Comparison of ENCODE assay signal across 23 cellular contexts in genomic region chr2:136986605-136987221, GRCh38.
DNase-seq lines count a peak whose midpoint lies in the region; ATAC-seq and TF ChIP-seq lines count a peak whose summit lies in the region.
"Had no signal": no experiment of that assay in that cellular context is flagged by ENCODE, and none has a peak within 500 bp of the region (broad histone marks: within the 10 kb centered on the region; RNA-seq: fewer than 3 reads in every experiment).

No MANE protein-coding gene starts in this region.

- H3K9me2 ChIP-seq in neural cell (ENCODE audit: insufficient read depth, low read length) = no peaks in the 10 kb centered on the region

- H3K9ac ChIP-seq in neural cell (ENCODE audit: low read length) = no peak overlapping the region
- H3K9ac ChIP-seq: BLaER1 treated with 17β-estradiol and CSF1 and Interleukin-3, amounts not matched to agents 10 nM and 100 nM had no signal

- 55% methylated on average over 5 of the region's 5 CpGs for WGBS in right cardiac atrium

- H3K36me3 Mint-ChIP-seq in Caco-2 (ENCODE audit: insufficient read depth, unreplicated experiment) = no peaks in the 10 kb centered on the region
- H3K36me3 Mint-ChIP-seq: CD8-positive, alpha-beta T cell had no signal

- H3K27ac Mint-ChIP-seq in Caco-2 (ENCODE audit: unreplicated experiment) = peak overlapping the region; percentile 8
- H3K27ac Mint-ChIP-seq: B cell; CD4-positive, alpha-beta T cell; CD8-positive, alpha-beta T cell had no signal

- intact Hi-C loops in Right ventricle myocardium inferior (cut with DNase I) = no loop called here
- intact Hi-C loops in cardiac septum (cut with DNase I) = no loop called here
- intact Hi-C loops in right cardiac atrium (cut with DNase I) = no loop called here
- intact Hi-C loops in Caco-2 (cut with micrococcal nuclease; ENCODE audit: unreplicated experiment) = no loop called here

- H3K9me3 Mint-ChIP-seq in Caco-2 (ENCODE audit: unreplicated experiment) = peaks cover 36% of the 10 kb centered on the region
- H3K9me3 Mint-ChIP-seq: CD8-positive, alpha-beta T cell had no signal

- no peaks in the 10 kb centered on the region for H3K79me2 ChIP-seq in neural cell (replicated peaks; ENCODE audit: insufficient read depth, low read length)

- TF ChIP-seq EP300 in neural cell (conservative IDR thresholded peaks at IDR 0.05; ENCODE audit: poor library complexity, severe bottlenecking) = peak; percentile 88

- no peaks in the 10 kb centered on the region for H3K4me1 Mint-ChIP-seq in Caco-2 (ENCODE audit: low read depth, unreplicated experiment)
- H3K4me1 Mint-ChIP-seq: B cell had no signal

- peak overlapping the region; percentile 28 for H3K4me2 ChIP-seq in neural cell (ENCODE audit: low read length)
- H3K4me2 ChIP-seq: A549; BLaER1 treated with 17β-estradiol and CSF1 and Interleukin-3, amounts not matched to agents 10 nM and 100 nM had no signal

- peaks cover 1% of the 10 kb centered on the region for H3K27me3 Mint-ChIP-seq in Caco-2 (ENCODE audit: insufficient read depth, unreplicated experiment)
- H3K27me3 Mint-ChIP-seq: B cell had no signal

- peak; percentile 58 for TF ChIP-seq RAD21 in neural cell (conservative IDR thresholded peaks at IDR 0.05)

- no peaks in the 10 kb centered on the region for H4K20me1 ChIP-seq in neural cell (ENCODE audit: insufficient read depth)
- H4K20me1 ChIP-seq: BLaER1 treated with 17β-estradiol and CSF1 and Interleukin-3, amounts not matched to agents 10 nM and 100 nM had no signal

- no peaks in the 10 kb centered on the region for H3K4me1 ChIP-seq in cardiac muscle cell (ENCODE audit: low read depth)
- H3K4me1 ChIP-seq in right cardiac atrium (ENCODE audit: control insufficient read depth, insufficient read depth, low read length) = no peaks in the 10 kb centered on the region
- H3K4me1 ChIP-seq in Caco-2 = no peaks in the 10 kb centered on the region; the same call in 1 of the 2 replicates
- H3K4me1 ChIP-seq: A549; BLaER1 treated with 17β-estradiol and CSF1 and Interleukin-3, amounts not matched to agents 10 nM and 100 nM had no signal

- no peaks in the 10 kb centered on the region for H3F3A ChIP-seq in neural cell (ENCODE audit: insufficient read depth, low read length, poor library complexity, severe bottlenecking)

- H3K27me3 ChIP-seq in cardiac muscle cell (no peaks in the 10 kb centered on the region), right cardiac atrium (ENCODE audit: control insufficient read depth, insufficient read depth) (no peaks in the 10 kb centered on the region), Caco-2 (replicated peaks; ENCODE audit: control insufficient read depth, insufficient read depth, low read length) (no peaks in the 10 kb centered on the region), neural cell (ENCODE audit: insufficient read depth, low read depth, low read length) (no peaks in the 10 kb centered on the region)
- H3K27me3 ChIP-seq: BLaER1 treated with 17β-estradiol and CSF1 and Interleukin-3, amounts not matched to agents 10 nM and 100 nM had no signal

- H3K9me3 ChIP-seq in cardiac muscle cell (ENCODE audit: low read depth) = no peaks in the 10 kb centered on the region
- no peaks in the 10 kb centered on the region for H3K9me3 ChIP-seq in right cardiac atrium (ENCODE audit: control insufficient read depth, low read length)
- H3K9me3 ChIP-seq in Caco-2 = no peaks in the 10 kb centered on the region
- H3K9me3 ChIP-seq in neural cell (ENCODE audit: low read length) = no peaks in the 10 kb centered on the region
- H3K9me3 ChIP-seq: A549; BLaER1 treated with 17β-estradiol and CSF1 and Interleukin-3, amounts not matched to agents 10 nM and 100 nM had no signal

- H3K4me3 ChIP-seq in cardiac muscle cell = no peak overlapping the region
- no peak overlapping the region for H3K4me3 ChIP-seq in right cardiac atrium (ENCODE audit: low read length)
- H3K4me3 ChIP-seq in Caco-2 (ENCODE audit: low read depth, low read length) = no peak overlapping the region
- H3K4me3 ChIP-seq in neural cell (ENCODE audit: low read length) = no peak overlapping the region
- H3K4me3 ChIP-seq: A549; BLaER1 treated with 17β-estradiol and CSF1 and Interleukin-3, amounts not matched to agents 10 nM and 100 nM; GM12878 had no signal

- BruUV-seq in Caco-2 (replicated peaks; lab: Mats Ljungman, UMichigan) = no TSS peak

- H3K27ac ChIP-seq in cardiac muscle cell (peak overlapping the region; percentile 54), right cardiac atrium (ENCODE audit: low read length) (no peak overlapping the region), neural cell (ENCODE audit: low read length) (no peak overlapping the region)
- H3K27ac ChIP-seq: 22Rv1; A549; BLaER1 treated with 17β-estradiol and CSF1 and Interleukin-3, amounts not matched to agents 10 nM and 100 nM; C4-2B had no signal

- ATAC-seq in Right ventricle myocardium inferior = peak; percentile 64
- no peak for ATAC-seq in right cardiac atrium
- ATAC-seq in HG02763 (IDR thresholded peaks at IDR 0.05; ENCODE audit: unreplicated experiment) = no peak
- ATAC-seq: A549; CD8-positive, alpha-beta T cell; GM12878 had no signal

- no peak overlapping the region for H2AFZ ChIP-seq in neural cell (ENCODE audit: low read depth, low read length)

- CTCF ChIA-PET in Caco-2 (lab: Charles Lee) = no interaction called here

- TF ChIP-seq CTCF in cardiac muscle cell (IDR thresholded peaks at IDR 0.05; ENCODE audit: low read depth, low read length) (no peak), Caco-2 (IDR thresholded peaks at IDR 0.05; ENCODE audit: insufficient read depth in 1 of 2, low read depth in 1 of 2, low read length in 1 of 2, severe bottlenecking in 1 of 2, unreplicated experiment in 1 of 2) (peak in 1 of 2 experiments; percentile 2), neural cell (IDR thresholded peaks at IDR 0.05; ENCODE audit: poor library complexity, severe bottlenecking) (peak; percentile 61)

- H3K36me3 ChIP-seq in cardiac muscle cell (no peaks in the 10 kb centered on the region), Caco-2 (ENCODE audit: control insufficient read depth, insufficient read depth, low read length) (no peaks in the 10 kb centered on the region), neural cell (ENCODE audit: insufficient read depth, low read length) (no peaks in the 10 kb centered on the region)
- H3K36me3 ChIP-seq: BLaER1 treated with 17β-estradiol and CSF1 and Interleukin-3, amounts not matched to agents 10 nM and 100 nM had no signal

- H3K4me3 Mint-ChIP-seq in Caco-2 (ENCODE audit: unreplicated experiment) = no peak overlapping the region
- H3K4me3 Mint-ChIP-seq: B cell; CD4-positive, alpha-beta T cell; CD8-positive, alpha-beta T cell had no signal

- POLR2A ChIA-PET in Caco-2 (lab: Charles Lee) = no interaction called here

- no peak for DNase-seq in Right ventricle myocardium inferior (ENCODE audit: missing footprints)
- DNase-seq in cardiac septum (ENCODE audit: low spot score) = no peak
- DNase-seq in cardiac muscle cell (ENCODE audit: low read depth in 1 of 2, low spot score in 1 of 2) = peak in 1 of 2 donors; percentile 28
- DNase-seq in right cardiac atrium = no peak
- no peak for DNase-seq in Caco-2
- DNase-seq: AML-193; CD4-positive, alpha-beta T cell; CD8-positive, alpha-beta T cell; DMS 273 treated with DMSO at 0.1 percent for 48 hours; DMS153; DMS53; DMS79; DND-41; EL; GDM1 had no signal

TF ChIP-seq in neural cell, 6 proteins besides CTCF, POLR2A, EP300 and RAD21:
- TF ChIP-seq POLR2AphosphoS5 (IDR thresholded peaks at IDR 0.05) (peak; percentile 23), SMC3 (conservative IDR thresholded peaks at IDR 0.05; ENCODE audit: poor library complexity) (no peak), EZH2 (IDR thresholded peaks at IDR 0.05; ENCODE audit: borderline replicate concordance, insufficient read depth, low read length, poor library complexity, severe bottlenecking) (no peak), MXI1 (conservative IDR thresholded peaks at IDR 0.05; ENCODE audit: poor library complexity, severe bottlenecking) (no peak), TAF1 (IDR thresholded peaks at IDR 0.05; ENCODE audit: low read depth) (no peak)
- TF ChIP-seq, protein P1, sequence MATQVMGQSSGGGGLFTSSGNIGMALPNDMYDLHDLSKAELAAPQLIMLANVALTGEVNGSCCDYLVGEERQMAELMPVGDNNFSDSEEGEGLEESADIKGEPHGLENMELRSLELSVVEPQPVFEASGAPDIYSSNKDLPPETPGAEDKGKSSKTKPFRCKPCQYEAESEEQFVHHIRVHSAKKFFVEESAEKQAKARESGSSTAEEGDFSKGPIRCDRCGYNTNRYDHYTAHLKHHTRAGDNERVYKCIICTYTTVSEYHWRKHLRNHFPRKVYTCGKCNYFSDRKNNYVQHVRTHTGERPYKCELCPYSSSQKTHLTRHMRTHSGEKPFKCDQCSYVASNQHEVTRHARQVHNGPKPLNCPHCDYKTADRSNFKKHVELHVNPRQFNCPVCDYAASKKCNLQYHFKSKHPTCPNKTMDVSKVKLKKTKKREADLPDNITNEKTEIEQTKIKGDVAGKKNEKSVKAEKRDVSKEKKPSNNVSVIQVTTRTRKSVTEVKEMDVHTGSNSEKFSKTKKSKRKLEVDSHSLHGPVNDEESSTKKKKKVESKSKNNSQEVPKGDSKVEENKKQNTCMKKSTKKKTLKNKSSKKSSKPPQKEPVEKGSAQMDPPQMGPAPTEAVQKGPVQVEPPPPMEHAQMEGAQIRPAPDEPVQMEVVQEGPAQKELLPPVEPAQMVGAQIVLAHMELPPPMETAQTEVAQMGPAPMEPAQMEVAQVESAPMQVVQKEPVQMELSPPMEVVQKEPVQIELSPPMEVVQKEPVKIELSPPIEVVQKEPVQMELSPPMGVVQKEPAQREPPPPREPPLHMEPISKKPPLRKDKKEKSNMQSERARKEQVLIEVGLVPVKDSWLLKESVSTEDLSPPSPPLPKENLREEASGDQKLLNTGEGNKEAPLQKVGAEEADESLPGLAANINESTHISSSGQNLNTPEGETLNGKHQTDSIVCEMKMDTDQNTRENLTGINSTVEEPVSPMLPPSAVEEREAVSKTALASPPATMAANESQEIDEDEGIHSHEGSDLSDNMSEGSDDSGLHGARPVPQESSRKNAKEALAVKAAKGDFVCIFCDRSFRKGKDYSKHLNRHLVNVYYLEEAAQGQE (IDR thresholded peaks at IDR 0.05; ENCODE audit: borderline replicate concordance) = peak; percentile 54
